Comparison of ENCODE assay signal across 2 cellular contexts in genomic region chr11:128891410-128891861, GRCh38.
A peak's percentile ranks its signal among the peaks of the same experiment; 100 is the strongest.
TF ChIP-seq lines count a peak whose summit lies in the region.

No MANE protein-coding gene starts in this region.

TF ChIP-seq in HCT116, 20 proteins besides CTCF, POLR2A, EP300 and RAD21:
- TF ChIP-seq SP1 (IDR thresholded peaks at IDR 0.05; ENCODE audit: low read depth) (no peak), EZH2phosphoT487 (IDR thresholded peaks at IDR 0.05; ENCODE audit: borderline replicate concordance) (no peak)

TF ChIP-seq in GM12878, 131 proteins besides CTCF, POLR2A, EP300 and RAD21:
- TF ChIP-seq YY1 (IDR thresholded peaks at IDR 0.05; ENCODE audit: low read depth, low read length), result no peak
- TF ChIP-seq ZZZ3 (IDR thresholded peaks at IDR 0.05; ENCODE audit: control insufficient read depth, insufficient read length, low read depth), result peak; percentile 76
